ENCODE assay signal across 2 cellular contexts in the genomic region with DNA sequence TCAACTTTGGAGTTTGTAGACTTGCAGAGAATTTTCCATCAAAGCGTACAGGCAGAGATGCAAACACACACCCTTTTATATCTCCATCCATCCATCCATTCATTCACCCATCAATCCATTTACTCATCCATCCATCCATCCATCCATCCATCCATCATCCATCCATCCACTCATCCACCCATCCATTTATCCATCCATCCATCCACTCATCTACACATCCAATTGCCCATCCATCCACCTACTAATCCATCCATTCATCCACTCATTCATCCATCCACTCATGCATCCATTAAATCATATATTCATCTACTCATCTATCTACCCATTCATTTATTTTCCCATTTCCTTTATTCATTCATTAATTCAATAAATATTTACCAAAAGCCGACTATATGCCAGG.
TF ChIP-seq lines count a peak whose summit lies in the region.

No MANE protein-coding gene starts in this region.

TF ChIP-seq in HepG2, 621 proteins besides CTCF, POLR2A, EP300 and RAD21 (continues in another document):
- peak; percentile 42; the same call in 1 of the 2 replicates for TF ChIP-seq SP1 (IDR thresholded peaks at IDR 0.05)
- TF ChIP-seq SP1 (CRISPR knock-in tag; IDR thresholded peaks at IDR 0.05): no peak
- 0 out of 2 replicates have a peak, but pooled peaks have one; percentile 35 for TF ChIP-seq ATM (IDR thresholded peaks at IDR 0.05; ENCODE audit: borderline replicate concordance)
- no peak for TF ChIP-seq STAT5B (CRISPR knock-in tag; IDR thresholded peaks at IDR 0.05)
- no peak for TF ChIP-seq ZNF552 (CRISPR knock-in tag; IDR thresholded peaks at IDR 0.05; ENCODE audit: borderline replicate concordance)
- no peak for TF ChIP-seq MAFF (IDR thresholded peaks at IDR 0.05; ENCODE audit: low read depth, low read length)
- no peak for TF ChIP-seq ZNF672 (CRISPR knock-in tag; IDR thresholded peaks at IDR 0.05)
- TF ChIP-seq HOXA7 (CRISPR knock-in tag; IDR thresholded peaks at IDR 0.05): no peak
- 0 out of 2 replicates have a peak, but pooled peaks have one; percentile 67 for TF ChIP-seq ARNT (IDR thresholded peaks at IDR 0.05)
- TF ChIP-seq, protein P1, sequence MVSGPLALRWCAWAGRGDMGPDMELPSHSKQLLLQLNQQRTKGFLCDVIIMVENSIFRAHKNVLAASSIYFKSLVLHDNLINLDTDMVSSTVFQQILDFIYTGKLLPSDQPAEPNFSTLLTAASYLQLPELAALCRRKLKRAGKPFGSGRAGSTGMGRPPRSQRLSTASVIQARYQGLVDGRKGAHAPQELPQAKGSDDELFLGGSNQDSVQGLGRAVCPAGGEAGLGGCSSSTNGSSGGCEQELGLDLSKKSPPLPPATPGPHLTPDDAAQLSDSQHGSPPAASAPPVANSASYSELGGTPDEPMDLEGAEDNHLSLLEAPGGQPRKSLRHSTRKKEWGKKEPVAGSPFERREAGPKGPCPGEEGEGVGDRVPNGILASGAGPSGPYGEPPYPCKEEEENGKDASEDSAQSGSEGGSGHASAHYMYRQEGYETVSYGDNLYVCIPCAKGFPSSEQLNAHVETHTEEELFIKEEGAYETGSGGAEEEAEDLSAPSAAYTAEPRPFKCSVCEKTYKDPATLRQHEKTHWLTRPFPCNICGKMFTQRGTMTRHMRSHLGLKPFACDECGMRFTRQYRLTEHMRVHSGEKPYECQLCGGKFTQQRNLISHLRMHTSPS (CRISPR knock-in tag; IDR thresholded peaks at IDR 0.05; ENCODE audit: low read depth): no peak
- TF ChIP-seq, protein P2, sequence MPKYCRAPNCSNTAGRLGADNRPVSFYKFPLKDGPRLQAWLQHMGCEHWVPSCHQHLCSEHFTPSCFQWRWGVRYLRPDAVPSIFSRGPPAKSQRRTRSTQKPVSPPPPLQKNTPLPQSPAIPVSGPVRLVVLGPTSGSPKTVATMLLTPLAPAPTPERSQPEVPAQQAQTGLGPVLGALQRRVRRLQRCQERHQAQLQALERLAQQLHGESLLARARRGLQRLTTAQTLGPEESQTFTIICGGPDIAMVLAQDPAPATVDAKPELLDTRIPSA (CRISPR knock-in tag; IDR thresholded peaks at IDR 0.05; ENCODE audit: borderline replicate concordance): no peak
- TF ChIP-seq CCDC6 (CRISPR knock-in tag; IDR thresholded peaks at IDR 0.05): no peak
- no peak for TF ChIP-seq ZNF484 (CRISPR knock-in tag; IDR thresholded peaks at IDR 0.05; ENCODE audit: borderline replicate concordance, low read depth)
- TF ChIP-seq, protein P3, sequence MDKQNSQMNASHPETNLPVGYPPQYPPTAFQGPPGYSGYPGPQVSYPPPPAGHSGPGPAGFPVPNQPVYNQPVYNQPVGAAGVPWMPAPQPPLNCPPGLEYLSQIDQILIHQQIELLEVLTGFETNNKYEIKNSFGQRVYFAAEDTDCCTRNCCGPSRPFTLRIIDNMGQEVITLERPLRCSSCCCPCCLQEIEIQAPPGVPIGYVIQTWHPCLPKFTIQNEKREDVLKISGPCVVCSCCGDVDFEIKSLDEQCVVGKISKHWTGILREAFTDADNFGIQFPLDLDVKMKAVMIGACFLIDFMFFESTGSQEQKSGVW (CRISPR knock-in tag; IDR thresholded peaks at IDR 0.05; ENCODE audit: borderline replicate concordance): no peak
- no peak for TF ChIP-seq SUZ12 (IDR thresholded peaks at IDR 0.05; ENCODE audit: low read depth, low read length)
- TF ChIP-seq ZNF674 (CRISPR knock-in tag; IDR thresholded peaks at IDR 0.05; ENCODE audit: low read depth): no peak
- no peak for TF ChIP-seq KDM6A (CRISPR knock-in tag; IDR thresholded peaks at IDR 0.05; ENCODE audit: low read depth)
- TF ChIP-seq TCF12 (IDR thresholded peaks at IDR 0.05): no peak
- TF ChIP-seq TCF12 (CRISPR knock-in tag; IDR thresholded peaks at IDR 0.05): no peak
- no peak for TF ChIP-seq SIX1 (CRISPR knock-in tag; IDR thresholded peaks at IDR 0.05; ENCODE audit: borderline replicate concordance)
- peak; percentile 7; the same call in 1 of the 2 replicates for TF ChIP-seq FOXA1 (IDR thresholded peaks at IDR 0.05)
- TF ChIP-seq FOXA1 (CRISPR knock-in tag; IDR thresholded peaks at IDR 0.05): no peak
- TF ChIP-seq ISX (CRISPR knock-in tag; conservative IDR thresholded peaks at IDR 0.05): no peak
- no peak for TF ChIP-seq RAD51 (IDR thresholded peaks at IDR 0.05; ENCODE audit: borderline replicate concordance)
- TF ChIP-seq TARDBP (CRISPR knock-in tag; IDR thresholded peaks at IDR 0.05): no peak
- 0 out of 2 replicates have a peak, but pooled peaks have one; percentile 17 for TF ChIP-seq ATF7 (IDR thresholded peaks at IDR 0.05)
- no peak for TF ChIP-seq ATF7 (CRISPR knock-in tag; IDR thresholded peaks at IDR 0.05)
- TF ChIP-seq ZNF263 (CRISPR knock-in tag; IDR thresholded peaks at IDR 0.05): no peak
- TF ChIP-seq, protein P4, sequence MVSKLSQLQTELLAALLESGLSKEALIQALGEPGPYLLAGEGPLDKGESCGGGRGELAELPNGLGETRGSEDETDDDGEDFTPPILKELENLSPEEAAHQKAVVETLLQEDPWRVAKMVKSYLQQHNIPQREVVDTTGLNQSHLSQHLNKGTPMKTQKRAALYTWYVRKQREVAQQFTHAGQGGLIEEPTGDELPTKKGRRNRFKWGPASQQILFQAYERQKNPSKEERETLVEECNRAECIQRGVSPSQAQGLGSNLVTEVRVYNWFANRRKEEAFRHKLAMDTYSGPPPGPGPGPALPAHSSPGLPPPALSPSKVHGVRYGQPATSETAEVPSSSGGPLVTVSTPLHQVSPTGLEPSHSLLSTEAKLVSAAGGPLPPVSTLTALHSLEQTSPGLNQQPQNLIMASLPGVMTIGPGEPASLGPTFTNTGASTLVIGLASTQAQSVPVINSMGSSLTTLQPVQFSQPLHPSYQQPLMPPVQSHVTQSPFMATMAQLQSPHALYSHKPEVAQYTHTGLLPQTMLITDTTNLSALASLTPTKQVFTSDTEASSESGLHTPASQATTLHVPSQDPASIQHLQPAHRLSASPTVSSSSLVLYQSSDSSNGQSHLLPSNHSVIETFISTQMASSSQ (IDR thresholded peaks at IDR 0.05; ENCODE audit: low read depth): no peak
- TF ChIP-seq, protein P4 (CRISPR knock-in tag; IDR thresholded peaks at IDR 0.05; ENCODE audit: borderline replicate concordance): no peak
- no peak for TF ChIP-seq ZNF256 (CRISPR knock-in tag; conservative IDR thresholded peaks at IDR 0.05)
- TF ChIP-seq ZBTB20 (CRISPR knock-in tag; IDR thresholded peaks at IDR 0.05; ENCODE audit: borderline replicate concordance, low read depth): no peak

TF ChIP-seq in H1, 55 proteins besides CTCF, POLR2A, EP300 and RAD21:
- TF ChIP-seq BACH1 (IDR thresholded peaks at IDR 0.05; ENCODE audit: low read length) (no peak), KDM4A (IDR thresholded peaks at IDR 0.05; ENCODE audit: low read depth, low read length, severe bottlenecking) (no peak), JUN (IDR thresholded peaks at IDR 0.05; ENCODE audit: low read depth, low read length) (no peak)
